11 cellular contexts compared by ENCODE assay signal in the genomic region with DNA sequence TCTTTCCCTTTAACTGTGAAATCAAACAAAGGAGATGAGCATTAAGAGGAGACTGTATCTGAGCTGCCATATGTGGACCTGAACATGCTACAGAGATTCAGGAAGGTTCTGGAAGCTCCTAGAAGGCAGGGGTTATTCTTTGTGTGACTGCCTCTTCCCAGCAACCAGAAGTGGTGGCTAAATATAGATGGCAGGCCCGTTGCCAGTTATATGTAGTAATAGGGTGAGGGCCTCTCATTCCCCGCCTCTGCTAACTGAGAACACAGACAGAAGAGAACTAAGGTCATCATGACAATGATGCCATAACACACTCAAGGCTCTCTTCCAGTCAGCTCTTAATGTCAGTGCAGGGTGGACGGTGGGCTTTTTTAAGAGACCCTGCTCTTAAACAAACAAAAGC. TPM values are rescaled to one million over a fixed set of nuclear protein-coding genes. Genes with fewer than 3 reads are reported as not detected.
DNase-seq lines count a peak whose midpoint lies in the region; TF ChIP-seq lines count a peak whose summit lies in the region.
"Had no signal": no experiment of that assay in that cellular context is flagged by ENCODE, and none has a peak within 500 bp of the region (broad histone marks: within the 10 kb centered on the region; RNA-seq: fewer than 3 reads in every experiment).

No MANE protein-coding gene starts in this region.

- TF ChIP-seq CTCF in fibroblast of the aortic adventitia (IDR thresholded peaks at IDR 0.05; ENCODE audit: insufficient read depth, low read length) (no peak), sigmoid colon (IDR thresholded peaks at IDR 0.05) (no peak)

- H3K27me3 ChIP-seq in sigmoid colon, result no peaks in the 10 kb centered on the region

- peak overlapping the region in 3 of 4 donors; percentile 37 to 46 (median 38) for H3K27ac ChIP-seq in sigmoid colon

- H3K36me3 ChIP-seq in sigmoid colon, result no peaks in the 10 kb centered on the region

- intact Hi-C loops in sigmoid colon (cut with DNase I), result loop anchor here (2.0 to 5.0 kb wide), 2 partner anchors 115 to 276 kb away; a partner anchor contains a TSS

- peaks cover 0 to 25% (median 9%) of the 10 kb centered on the region in 4 donors for H3K4me1 ChIP-seq in sigmoid colon

- H3K4me3 ChIP-seq in fibroblast of the aortic adventitia (ENCODE audit: low read depth, low read length) (no peak overlapping the region), sigmoid colon (no peak overlapping the region)

- 52 to 65% methylated on average over 3 of the region's 3 CpGs for WGBS in sigmoid colon, 2 donors

- peak; percentile 78 for DNase-seq in MV-4-11 (lab: John Stamatoyannopoulos, UW)
- peak; percentile 69 for DNase-seq in SHP77 treated with DMSO at 0.1 percent for 48 hours (lab: John Stamatoyannopoulos, UW)
- peak; percentile 72 for DNase-seq in fibroblast of the aortic adventitia (ENCODE audit: low read depth)
- no peak for DNase-seq in sigmoid colon
- DNase-seq in anterior cingulate cortex (lab: John Stamatoyannopoulos, UW), result no peak
- no peak for DNase-seq in hepatic stellate cell (ENCODE audit: low spot score)
- no peak for DNase-seq in 8988T
- DNase-seq in D341Med (ENCODE audit: low spot score), result no peak
- DNase-seq: activated B cell treated with CpG ODN at 0.5 μM for 24 hours, DMS153, NCI-H1105 treated with DMSO at 0.1 percent for 48 hours had no signal

- TF ChIP-seq POLR2A in sigmoid colon (IDR thresholded peaks at IDR 0.05), result no peak

- TF ChIP-seq EP300 in sigmoid colon (IDR thresholded peaks at IDR 0.05), result peak in 1 of 4 donors; percentile 2

- no peaks in the 10 kb centered on the region for H3K9me3 ChIP-seq in sigmoid colon

RNA-seq across cellular contexts. Expression of a gene that starts 22.5 kb away (rescaled TPM):
- total RNA-seq in fibroblast of the aortic adventitia (ENCODE audit: low replicate concordance), result 0.49 TPM in 1 of 2 replicates, not detected in the other
- total RNA-seq in sigmoid colon, result under 1 TPM in 3 of 4 donors, not detected in 1; under 0.01 to 0.83 (median 0.33) TPM
- polyA plus RNA-seq in sigmoid colon, result 1 to 10 TPM in 1 of 3 donors, under 1 TPM in 1, not detected in 1; 0.61 to 1.2 TPM
- total RNA-seq: activated B cell treated with CpG ODN at 0.5 μM for 24 hours had no signal

RNA-seq across cellular contexts. Expression of a gene that starts 29.7 kb away (rescaled TPM):
- total RNA-seq in fibroblast of the aortic adventitia (ENCODE audit: low replicate concordance) (not detected in 2 replicates), sigmoid colon (10 to 100 TPM in 1 of 4 donors, 1 to 10 TPM in 3; 4.6 to 15.0 (median 5.3) TPM)
- 1 to 10 TPM in 2 of 3 donors, under 1 TPM in 1; 0.46 to 2.4 (median 1.9) TPM for polyA plus RNA-seq in sigmoid colon
- total RNA-seq: activated B cell treated with CpG ODN at 0.5 μM for 24 hours had no signal

Comparison
In these comparisons a context has a peak if more than half of its experiments do, and no peak if none do; other contexts are left out.
1. DNase-seq: peak in MV-4-11 (single experiment), SHP77 treated with DMSO at 0.1 percent for 48 hours (single experiment) and fibroblast of the aortic adventitia (single experiment); none in sigmoid colon (single experiment), anterior cingulate cortex (0 of 58), hepatic stellate cell (single experiment), 8988T (single experiment) and D341Med (single experiment).